8 cellular contexts compared by ENCODE assay signal in the genomic region with DNA sequence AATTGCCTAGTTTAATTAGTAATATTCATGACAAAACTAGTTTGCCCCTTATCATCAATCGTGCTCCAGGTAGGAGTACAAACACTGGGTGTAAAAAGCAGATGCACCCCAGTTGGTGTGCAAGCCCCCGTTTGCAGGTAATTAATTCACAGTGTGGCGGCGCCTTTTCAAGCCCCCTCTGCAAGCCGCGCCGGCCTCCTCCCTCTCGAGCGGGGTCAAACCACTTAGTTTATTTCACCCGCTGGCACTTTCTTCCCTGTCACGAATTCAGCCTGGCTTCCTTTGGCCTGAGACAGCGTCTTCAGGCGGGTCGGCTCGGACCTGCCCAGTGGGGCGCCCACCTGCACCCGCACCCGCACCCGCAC.
DNase-seq lines count a peak whose midpoint lies in the region; ATAC-seq, FAIRE-seq and TF ChIP-seq lines count a peak whose summit lies in the region.

No MANE protein-coding gene starts in this region.

- H3K9me3 Mint-ChIP-seq in CD14-positive monocyte, result peaks cover 0 to 7% (median 3%) of the 10 kb centered on the region in 7 donors
- H3K9me3 Mint-ChIP-seq in neural crest cell, result no peaks in the 10 kb centered on the region

- peaks cover 0 to 5% of the 10 kb centered on the region in 2 donors for H3K36me3 Mint-ChIP-seq in CD14-positive monocyte
- H3K36me3 Mint-ChIP-seq in neural crest cell (ENCODE audit: low read depth), result no peaks in the 10 kb centered on the region

- H3K27me3 Mint-ChIP-seq in CD14-positive monocyte (ENCODE audit: low read depth in 3 of 3) (peaks cover 17 to 47% (median 25%) of the 10 kb centered on the region in 3 donors), neural crest cell (ENCODE audit: low read depth) (peaks cover 68% of the 10 kb centered on the region)

- ATAC-seq in HG03521 (IDR thresholded peaks at IDR 0.05; ENCODE audit: unreplicated experiment) (peak; percentile 2), HG02870 (IDR thresholded peaks at IDR 0.05; ENCODE audit: unreplicated experiment) (no peak)

- H3K4me3 Mint-ChIP-seq in CD14-positive monocyte (peak overlapping the region; percentile 88 to 94), neural crest cell (peak overlapping the region; percentile 94)

- H3K4me1 Mint-ChIP-seq in CD14-positive monocyte, result peaks cover 30% of the 10 kb centered on the region
- H3K4me1 Mint-ChIP-seq in neural crest cell, result peaks cover 28% of the 10 kb centered on the region

- H3K27ac ChIP-seq in coronary artery, result peak overlapping the region; percentile 77 to 89

- intact Hi-C loops in CD14-positive monocyte (cut with micrococcal nuclease), result no loop called here

- TF ChIP-seq POLR2A in H54 (IDR thresholded peaks at IDR 0.05; ENCODE audit: low read depth, low read length), result no peak

- TF ChIP-seq CTCF in CD14-positive monocyte (IDR thresholded peaks at IDR 0.05), result no peak
- no peak for TF ChIP-seq CTCF in coronary artery (IDR thresholded peaks at IDR 0.05)
- TF ChIP-seq CTCF in neural crest cell (conservative IDR thresholded peaks at IDR 0.05), result no peak

- peak overlapping the region; percentile 95 for H3K4me3 ChIP-seq in coronary artery

- no peak for FAIRE-seq in H54 (lab: Jason Lieb, UNC)

- H3K27ac Mint-ChIP-seq in CD14-positive monocyte, result peak overlapping the region in 1 of 7 donors; percentile 68
- H3K27ac Mint-ChIP-seq in neural crest cell (ENCODE audit: unreplicated experiment), result no peak overlapping the region

- DNase-seq in CD14-positive monocyte (ENCODE audit: low spot score), result no peak
- DNase-seq in coronary artery (ENCODE audit: low spot score), result no peak
- DNase-seq in neural crest cell (ENCODE audit: low read depth, low spot score), result no peak
- DNase-seq in H4 (ENCODE audit: low spot score), result no peak
- DNase-seq in NK-92 treated with Interleukin-12 subunit alpha and Interleukin-12 subunit beta, amount 100 ng/mL, for 24 hours (lab: John Stamatoyannopoulos, UW), result no peak
- no peak for DNase-seq in H54 (ENCODE audit: insufficient read length, low spot score)
